ENCODE assay signal across 15 cellular contexts in genomic region chr3:127691494-127691893, GRCh38. TPM values are rescaled to one million over a fixed set of nuclear protein-coding genes. Genes with fewer than 3 reads are reported as not detected.
DNase-seq lines count a peak whose midpoint lies in the region; ATAC-seq and TF ChIP-seq lines count a peak whose summit lies in the region.
"Had no signal": no experiment of that assay in that cellular context is flagged by ENCODE, and none has a peak within 500 bp of the region (broad histone marks: within the 10 kb centered on the region; RNA-seq: fewer than 3 reads in every experiment).

No MANE protein-coding gene starts in this region.

- H4K91ac ChIP-seq in neuronal stem cell (ENCODE audit: low read depth, low read length, poor library complexity): no peak overlapping the region

- peaks cover 14% of the 10 kb centered on the region for H3K4me1 Mint-ChIP-seq in glutamatergic neuron (ENCODE audit: low read depth, unreplicated experiment)
- H3K4me1 Mint-ChIP-seq in activated naive CD4-positive, alpha-beta T cell treated with anti-CD3 and anti-CD28 coated beads for 36 hours (ENCODE audit: low read depth): no peaks in the 10 kb centered on the region

- H3K27me3 Mint-ChIP-seq in glutamatergic neuron (ENCODE audit: unreplicated experiment): peaks cover 6% of the 10 kb centered on the region
- no peaks in the 10 kb centered on the region for H3K27me3 Mint-ChIP-seq in activated naive CD4-positive, alpha-beta T cell treated with anti-CD3 and anti-CD28 coated beads for 36 hours (ENCODE audit: low read depth)

- H3K14ac ChIP-seq in neuronal stem cell (ENCODE audit: low read length): no peak overlapping the region

- peak overlapping the region; percentile 59 for H2BK12ac ChIP-seq in neuronal stem cell (ENCODE audit: low read length)

- TF ChIP-seq CTCF in PC-3 (conservative IDR thresholded peaks at IDR 0.05; ENCODE audit: low read depth, low read length): no peak
- TF ChIP-seq CTCF in glutamatergic neuron (IDR thresholded peaks at IDR 0.05; ENCODE audit: partially characterized antibody, unreplicated experiment): no peak
- no peak for TF ChIP-seq CTCF in GM13976 (IDR thresholded peaks at IDR 0.05; ENCODE audit: borderline replicate concordance, control extremely low read depth, extremely low read depth, insufficient read depth, missing control alignments)

- H3K36me3 ChIP-seq in ACC112 (ENCODE audit: insufficient read depth, low read length) (no peaks in the 10 kb centered on the region), PC-3 (ENCODE audit: low read depth, low read length) (no peaks in the 10 kb centered on the region), neuronal stem cell (replicated peaks in 1 of 2; ENCODE audit: control insufficient read depth in 2 of 2, insufficient read depth in 2 of 2, low read length in 2 of 2) (no peaks in the 10 kb centered on the region)

- H4K20me1 ChIP-seq in PC-3 (ENCODE audit: low read length): no peaks in the 10 kb centered on the region

- ATAC-seq in PC-3: no peak
- no peak for ATAC-seq in GM21717 (IDR thresholded peaks at IDR 0.05; ENCODE audit: unreplicated experiment)

- CTCF ChIA-PET in PC-3 (lab: Charles Lee): interaction anchor here (1.1 kb wide), 1 partner anchor 76 kb away, joined by 3 read pairs; no protein-coding TSS in a partner anchor
- CTCF ChIA-PET in activated naive CD4-positive, alpha-beta T cell treated with anti-CD3 and anti-CD28 coated beads for 36 hours (lab: Charles Lee): no interaction called here

- H3K23ac ChIP-seq in neuronal stem cell (ENCODE audit: low read depth, low read length, poor library complexity): no peak overlapping the region

- no peak overlapping the region for H3K27ac Mint-ChIP-seq in glutamatergic neuron (ENCODE audit: unreplicated experiment)
- no peak overlapping the region for H3K27ac Mint-ChIP-seq in activated naive CD4-positive, alpha-beta T cell treated with anti-CD3 and anti-CD28 coated beads for 36 hours
- H3K27ac Mint-ChIP-seq: activated CD8-positive, alpha-beta T cell treated with anti-CD3 and anti-CD28 coated beads, Interleukin-2, amount 10 ng/mL, durations not matched to agents 7 days and 5 days had no signal

- H2AFZ ChIP-seq in ACC112 (ENCODE audit: low read length, unreplicated experiment) (no peak overlapping the region), PC-3 (ENCODE audit: low read length) (no peak overlapping the region), neuronal stem cell (ENCODE audit: low read length) (no peak overlapping the region)

- BruUV-seq in PC-3 (replicated peaks; lab: Mats Ljungman, UMichigan): TSS peak; percentile 38

- no peaks in the 10 kb centered on the region for H3K9me2 ChIP-seq in PC-3 (replicated peaks; ENCODE audit: low read length)

- H3K79me2 ChIP-seq in ACC112 (ENCODE audit: control insufficient read depth, insufficient read depth, low read length, unreplicated experiment) (no peaks in the 10 kb centered on the region), PC-3 (ENCODE audit: low read length) (no peaks in the 10 kb centered on the region)

- H3K4me2 ChIP-seq in PC-3 (ENCODE audit: low read length) (no peak overlapping the region), neuronal stem cell (ENCODE audit: insufficient read depth, low read length, poor library complexity, severe bottlenecking) (no peak overlapping the region)

- H3K79me1 ChIP-seq in neuronal stem cell (ENCODE audit: low read depth, low read length): no peaks in the 10 kb centered on the region

- POLR2A ChIA-PET in PC-3 (lab: Charles Lee; ENCODE audit: unreplicated experiment): no interaction called here

- H3K18ac ChIP-seq in neuronal stem cell (ENCODE audit: low read length): peak overlapping the region; percentile 38

- peak overlapping the region; percentile 2 for H2BK5ac ChIP-seq in neuronal stem cell (ENCODE audit: low read length)

- H2AK5ac ChIP-seq in neuronal stem cell (ENCODE audit: low read depth, low read length): peak overlapping the region; percentile 54

- no peaks in the 10 kb centered on the region for H3K36me3 Mint-ChIP-seq in glutamatergic neuron (ENCODE audit: unreplicated experiment)
- H3K36me3 Mint-ChIP-seq in activated naive CD4-positive, alpha-beta T cell treated with anti-CD3 and anti-CD28 coated beads for 36 hours (ENCODE audit: low read depth): no peaks in the 10 kb centered on the region
- H3K36me3 Mint-ChIP-seq: brain had no signal

- DNase-seq in PC-3 (no peak), glutamatergic neuron (peak; percentile 11), neuronal stem cell (ENCODE audit: low spot score) (no peak), GM13976 (ENCODE audit: low spot score) (no peak), GM03348 (ENCODE audit: low spot score) (no peak)
- no peak for DNase-seq in activated naive CD4-positive, alpha-beta T cell treated with anti-CD3 and anti-CD28 coated beads for 36 hours
- DNase-seq: activated CD8-positive, alpha-beta T cell treated with anti-CD3 and anti-CD28 coated beads, Interleukin-2, amount 10 ng/mL, durations not matched to agents 7 days and 5 days; activated effector memory CD4-positive, alpha-beta T cell treated with anti-CD3 and anti-CD28 coated beads, Interleukin-2, amount 50 U/mL, for 16 hours; effector CD8-positive, alpha-beta T cell; NCI-H1105 treated with DMSO at 0.1 percent for 48 hours had no signal

- H3K4ac ChIP-seq in neuronal stem cell (ENCODE audit: low read length): peak overlapping the region; percentile 81

- H3F3A ChIP-seq in PC-3 (ENCODE audit: low read length, unreplicated experiment): no peaks in the 10 kb centered on the region

- H3K4me3 ChIP-seq in ACC112 (ENCODE audit: low read depth, low read length) (no peak overlapping the region), PC-3 (ENCODE audit: low read length) (no peak overlapping the region), neuronal stem cell (ENCODE audit: low read length in 2 of 2) (no peak overlapping the region)
- H3K4me3 ChIP-seq: SK-N-MC, stomach had no signal

- in situ Hi-C loops in GM13976 (cut with MboI; ENCODE audit: low sequenced_read_pairs, unreplicated experiment): no loop called here

- H3K27ac ChIP-seq in ACC112 (ENCODE audit: low read depth, low read length) (0 out of 2 replicates have a peak overlapping the region, but pooled peaks have one; percentile 15), PC-3 (ENCODE audit: low read length) (no peak overlapping the region), neuronal stem cell (replicated peaks; ENCODE audit: low read length) (no peak overlapping the region)
- H3K27ac ChIP-seq: SK-N-MC had no signal

- no peak overlapping the region for H2BK120ac ChIP-seq in neuronal stem cell (ENCODE audit: low read depth, low read length)

- intact Hi-C loops in PC-3 (cut with micrococcal nuclease): loop anchor here (1.0 to 10.0 kb wide), 4 partner anchors 37 to 280 kb away; partner anchors contain the start of genes MCM2 and TPRA1
- intact Hi-C loops in activated naive CD4-positive, alpha-beta T cell treated with anti-CD3 and anti-CD28 coated beads for 36 hours (cut with micrococcal nuclease): no loop called here

- peaks cover 2% of the 10 kb centered on the region for H3K9me3 Mint-ChIP-seq in glutamatergic neuron (ENCODE audit: unreplicated experiment)
- no peaks in the 10 kb centered on the region for H3K9me3 Mint-ChIP-seq in activated naive CD4-positive, alpha-beta T cell treated with anti-CD3 and anti-CD28 coated beads for 36 hours

- H3K9me3 ChIP-seq in PC-3 (ENCODE audit: low read length): no peaks in the 10 kb centered on the region
- H3K9me3 ChIP-seq in neuronal stem cell (replicated peaks in 1 of 2; ENCODE audit: control insufficient read depth in 2 of 2, insufficient read depth in 1 of 2, low read depth in 1 of 2, low read length in 2 of 2): no peaks in the 10 kb centered on the region
- H3K9me3 ChIP-seq: stomach had no signal

- H4K8ac ChIP-seq in neuronal stem cell (ENCODE audit: low read depth, low read length): no peak overlapping the region

- no peak overlapping the region for H3K9ac ChIP-seq in PC-3 (ENCODE audit: low read length)
- H3K9ac ChIP-seq in neuronal stem cell (ENCODE audit: low read depth, low read length, poor library complexity): peak overlapping the region; percentile 38

- peaks cover 17% of the 10 kb centered on the region for H3K4me1 ChIP-seq in ACC112 (ENCODE audit: control insufficient read depth, insufficient read depth, low read length, unreplicated experiment)
- peaks cover 17% of the 10 kb centered on the region for H3K4me1 ChIP-seq in PC-3 (ENCODE audit: insufficient read depth, low read length)
- H3K4me1 ChIP-seq in neuronal stem cell (ENCODE audit: control insufficient read depth in 2 of 2, insufficient read depth in 1 of 2, low read depth in 1 of 2, low read length in 2 of 2): peaks cover 4 to 32% of the 10 kb centered on the region in 2 donors

- H2BK15ac ChIP-seq in neuronal stem cell (ENCODE audit: low read length): peak overlapping the region; percentile 63

- no peaks in the 10 kb centered on the region for H3K27me3 ChIP-seq in ACC112 (ENCODE audit: insufficient read depth, low read length)
- no peaks in the 10 kb centered on the region for H3K27me3 ChIP-seq in PC-3 (ENCODE audit: low read length)
- peaks cover 0 to 13% (median 0%) of the 10 kb centered on the region in 3 experiments for H3K27me3 ChIP-seq in neuronal stem cell (ENCODE audit: control insufficient read depth in 3 of 3, insufficient read depth in 3 of 3, low read depth in 1 of 3, low read length in 3 of 3)
- H3K27me3 ChIP-seq: stomach had no signal

- no CpG with 5 or more reads among the region's 8 CpGs for WGBS in neuronal stem cell (ENCODE audit: extremely low coverage in 2 of 2, insufficient read length in 2 of 2, insufficient replicate concordance in 1 of 2), 2 donors

- H3K4me3 Mint-ChIP-seq in glutamatergic neuron (ENCODE audit: unreplicated experiment): no peak overlapping the region
- no peak overlapping the region for H3K4me3 Mint-ChIP-seq in activated naive CD4-positive, alpha-beta T cell treated with anti-CD3 and anti-CD28 coated beads for 36 hours
- H3K4me3 Mint-ChIP-seq: activated CD8-positive, alpha-beta T cell treated with anti-CD3 and anti-CD28 coated beads, Interleukin-2, amount 10 ng/mL, durations not matched to agents 7 days and 5 days; brain had no signal

RNA-seq across cellular contexts. Expression of gene ABTB1, which starts 18.7 kb away (rescaled TPM):
- 3.6 and 8.4 TPM in 2 replicates for total RNA-seq in PC-3 (2014; rRNA removed)
- total RNA-seq in glutamatergic neuron (ENCODE audit: unreplicated experiment): 35.0 TPM
- 5.8 TPM for polyA plus RNA-seq in neuronal stem cell (2013, experiment 1 of 2)
- polyA plus RNA-seq in neuronal stem cell (2013, experiment 2 of 2): 6.1 TPM
- 10 to 100 TPM; 10.6 to 13.5 TPM for total RNA-seq in activated naive CD4-positive, alpha-beta T cell treated with anti-CD3 and anti-CD28 coated beads for 36 hours
